7 cellular contexts compared by ENCODE assay signal in the genomic region with DNA sequence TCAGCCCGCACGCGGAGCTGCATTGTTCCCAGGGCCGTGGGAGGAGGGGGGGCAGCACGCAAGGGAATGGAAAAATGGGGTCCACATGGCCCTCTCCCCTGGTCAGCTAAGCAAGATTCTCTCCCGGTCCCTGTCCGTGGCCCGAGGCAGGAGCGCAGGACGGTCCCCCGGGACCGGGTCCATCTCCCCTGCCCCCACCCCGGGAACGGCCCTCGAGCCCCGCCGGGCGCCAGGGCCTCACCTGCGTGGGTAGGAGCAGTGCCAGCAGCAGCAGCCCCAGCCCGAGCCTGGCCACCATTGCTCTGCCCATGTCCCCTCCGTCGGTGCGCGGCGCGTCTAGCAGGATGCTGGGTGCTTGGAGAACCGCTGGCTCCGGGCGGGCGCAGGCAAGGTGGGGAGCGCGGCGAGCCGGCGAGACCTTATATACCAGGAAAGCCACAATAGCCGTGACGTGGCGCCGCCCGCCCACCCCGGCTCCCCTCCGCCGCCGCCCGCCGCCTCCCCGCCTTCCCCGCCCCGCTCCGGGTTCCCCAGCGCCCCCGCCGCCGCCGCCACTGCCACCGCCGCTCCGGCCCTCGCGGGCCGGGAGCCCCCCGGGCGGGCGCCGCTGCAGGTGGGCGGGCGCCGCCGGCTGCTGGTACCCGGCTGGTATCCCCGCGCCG.
DNase-seq lines count a peak whose midpoint lies in the region; ATAC-seq and TF ChIP-seq lines count a peak whose summit lies in the region.

A gene with protein sequence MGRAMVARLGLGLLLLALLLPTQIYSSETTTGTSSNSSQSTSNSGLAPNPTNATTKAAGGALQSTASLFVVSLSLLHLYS (minus strand): TSS at position 393 of the 662 bp plus-strand sequence. CDS start 83 bp downstream, at position 310.

- TF ChIP-seq CTCF in GM13976 (IDR thresholded peaks at IDR 0.05; ENCODE audit: borderline replicate concordance, control extremely low read depth, extremely low read depth, insufficient read depth, missing control alignments), result no peak

- H3K36me3 Mint-ChIP-seq in activated naive CD4-positive, alpha-beta T cell treated with anti-CD3 and anti-CD28 coated beads, Interleukin-2, amount 50 U/mL, for 24 hours, result no peaks in the 10 kb centered on the region

- in situ Hi-C loops in GM13976 (cut with MboI; ENCODE audit: low sequenced_read_pairs, unreplicated experiment), result no loop called here

- H3K27ac Mint-ChIP-seq in activated naive CD4-positive, alpha-beta T cell treated with anti-CD3 and anti-CD28 coated beads, Interleukin-2, amount 50 U/mL, for 24 hours, result no peak within 1 kb of the TSS

- H3K27me3 Mint-ChIP-seq in activated naive CD4-positive, alpha-beta T cell treated with anti-CD3 and anti-CD28 coated beads, Interleukin-2, amount 50 U/mL, for 24 hours, result peaks cover 45% of the 10 kb centered on the region

- peak; percentile 55 for DNase-seq in GM13976 (ENCODE audit: low spot score)
- DNase-seq in NCI-H2227 treated with DMSO at 0.1 percent for 48 hours (lab: John Stamatoyannopoulos, UW), result peak; percentile 63

- H3K4me1 Mint-ChIP-seq in activated naive CD4-positive, alpha-beta T cell treated with anti-CD3 and anti-CD28 coated beads, Interleukin-2, amount 50 U/mL, for 24 hours, result peaks cover 14% of the 10 kb centered on the region

- peak within 1 kb of the TSS; percentile 96 for H3K4me3 ChIP-seq in iPS-11a (ENCODE audit: low read depth, low read length)
- H3K4me3 ChIP-seq in skin epidermis, result peak within 1 kb of the TSS; percentile 41 to 62 (median 59)

- H3K4me3 Mint-ChIP-seq in activated naive CD4-positive, alpha-beta T cell treated with anti-CD3 and anti-CD28 coated beads, Interleukin-2, amount 50 U/mL, for 24 hours, result peak within 1 kb of the TSS; percentile 74

- H3K27ac ChIP-seq in skin epidermis, result peak within 1 kb of the TSS; percentile 2 to 88 (median 67)

- no peaks in the 10 kb centered on the region for H3K9me3 Mint-ChIP-seq in activated naive CD4-positive, alpha-beta T cell treated with anti-CD3 and anti-CD28 coated beads, Interleukin-2, amount 50 U/mL, for 24 hours

- peak; percentile 30 for ATAC-seq in HG02642 (IDR thresholded peaks at IDR 0.05; ENCODE audit: poor library complexity, unreplicated experiment)
- no peak for ATAC-seq in GM18858 (IDR thresholded peaks at IDR 0.05; ENCODE audit: unreplicated experiment)
